In genomic region chr2:126627623-126628022, GRCh38 we compare ENCODE assay signal across 18 cellular contexts. TPM values are rescaled to one million over a fixed set of nuclear protein-coding genes. Genes with fewer than 3 reads are reported as not detected.
"Had no signal": no experiment of that assay in that cellular context is flagged by ENCODE, and none has a peak within 500 bp of the region (broad histone marks: within the 10 kb centered on the region; RNA-seq: fewer than 3 reads in every experiment).

No MANE protein-coding gene starts in this region.

- H3K4me3 ChIP-seq: ascending aorta, hepatocyte, sigmoid colon, thoracic aorta, upper lobe of left lung had no signal

- H3K36me3 ChIP-seq: ascending aorta, neutrophil, sigmoid colon, thoracic aorta, upper lobe of left lung had no signal

- H3K27me3 ChIP-seq: ascending aorta, hepatocyte, neutrophil, sigmoid colon, upper lobe of left lung had no signal

- ATAC-seq: activated CD4-positive, CD25-positive, alpha-beta regulatory T cell treated with anti-CD3 and anti-CD28 coated beads, Interleukin-2, amount 50 U/mL, for 24 hours; activated T-cell treated with anti-CD3 and anti-CD28 coated beads, Interleukin-2, amount 50 U/mL, for 4 hours; natural killer cell treated with Interleukin-12 subunit alpha and Interleukin-12 subunit beta and Interleukin-15 and Interleukin-18, amount 100 ng/mL, for 72 hours; stimulated activated naive B cell treated with anti-CD40 and anti-IgM and Interleukin-4, amounts not matched to agents 10 μg/mL and 1 μg/mL and 100 μg/mL, for 72 hours had no signal

- H3K4me1 ChIP-seq: ascending aorta, parathyroid adenoma, sigmoid colon, upper lobe of left lung had no signal

- H3K27ac ChIP-seq: ascending aorta, epithelial cell of prostate, hepatocyte, neutrophil, parathyroid adenoma, sigmoid colon, thoracic aorta, upper lobe of left lung had no signal

- H3K9me3 ChIP-seq: ascending aorta, neutrophil, sigmoid colon, thoracic aorta, upper lobe of left lung had no signal

- DNase-seq: activated CD4-positive, alpha-beta T cell treated with anti-CD3 and anti-CD28 coated beads, Interleukin-2, amount 10 ng/mL, durations not matched to agents 7 days and 5 days; activated CD8-positive, alpha-beta memory T cell treated with anti-CD3 and anti-CD28 coated beads, Interleukin-2, amount 50 U/mL, for 4 hours; activated naive CD4-positive, alpha-beta T cell treated with anti-CD3 and anti-CD28 coated beads for 36 hours; activated T-cell treated with anti-CD3 and anti-CD28 coated beads, Interleukin-2, amount 50 U/mL, for 4 hours; endodermal cell; mesendoderm; sigmoid colon; stimulated activated naive B cell treated with anti-CD40 and anti-IgM and Interleukin-4, amounts not matched to agents 10 μg/mL and 1 μg/mL and 100 μg/mL, for 72 hours; upper lobe of left lung had no signal

RNA-seq across cellular contexts. Expression of gene GYPC, which starts 28.3 kb away (rescaled TPM):
- polyA plus RNA-seq: keratinocyte had no signal
